ENCODE assay signal across 20 cellular contexts in genomic region chr2:168185583-168186274, GRCh38.
DNase-seq lines count a peak whose midpoint lies in the region; ATAC-seq and TF ChIP-seq lines count a peak whose summit lies in the region.
"Had no signal": no experiment of that assay in that cellular context is flagged by ENCODE, and none has a peak within 500 bp of the region (broad histone marks: within the 10 kb centered on the region; RNA-seq: fewer than 3 reads in every experiment).

No MANE protein-coding gene starts in this region.

- no peak overlapping the region for H4K91ac ChIP-seq in neuronal stem cell (ENCODE audit: low read depth, low read length, poor library complexity)

- POLR2A ChIA-PET in WTC11 (lab: Charles Lee) = no interaction called here

- H3K4me3 Mint-ChIP-seq in WTC11 = no peak overlapping the region
- no peak overlapping the region for H3K4me3 Mint-ChIP-seq in activated T-helper 17 cell treated with anti-CD3 and anti-CD28 coated beads, Interleukin-2, amount 50 U/mL, for 72 hours
- H3K4me3 Mint-ChIP-seq: activated CD4-positive, alpha-beta T cell treated with anti-CD3 and anti-CD28 coated beads for 36 hours; CD8-positive, alpha-beta memory T cell had no signal

- peaks cover 5 to 7% of the 10 kb centered on the region in 2 donors for H3K4me1 ChIP-seq in neuronal stem cell (ENCODE audit: control insufficient read depth in 2 of 2, insufficient read depth in 1 of 2, low read depth in 1 of 2, low read length in 2 of 2)
- H3K4me1 ChIP-seq: psoas muscle had no signal

- no peak overlapping the region for H2BK15ac ChIP-seq in neuronal stem cell (ENCODE audit: low read length)

- H3K9me3 Mint-ChIP-seq in WTC11 = no peaks in the 10 kb centered on the region
- no peaks in the 10 kb centered on the region for H3K9me3 Mint-ChIP-seq in activated T-helper 17 cell treated with anti-CD3 and anti-CD28 coated beads, Interleukin-2, amount 50 U/mL, for 72 hours
- H3K9me3 Mint-ChIP-seq: CD8-positive, alpha-beta memory T cell; naive thymus-derived CD8-positive, alpha-beta T cell had no signal

- no peaks in the 10 kb centered on the region for H3K79me1 ChIP-seq in neuronal stem cell (ENCODE audit: low read depth, low read length)

- H3K27me3 Mint-ChIP-seq in WTC11 (ENCODE audit: low read depth) = peaks cover 21% of the 10 kb centered on the region
- H3K27me3 Mint-ChIP-seq in activated T-helper 17 cell treated with anti-CD3 and anti-CD28 coated beads, Interleukin-2, amount 50 U/mL, for 72 hours = no peaks in the 10 kb centered on the region
- H3K27me3 Mint-ChIP-seq: activated CD4-positive, alpha-beta T cell treated with anti-CD3 and anti-CD28 coated beads for 36 hours; CD8-positive, alpha-beta memory T cell; naive thymus-derived CD8-positive, alpha-beta T cell had no signal

- peak overlapping the region; percentile 41 for H3K27ac ChIP-seq in neuronal stem cell (replicated peaks; ENCODE audit: low read length)
- H3K27ac ChIP-seq: ascending aorta, gastroesophageal sphincter, psoas muscle, upper lobe of left lung had no signal

- H3K9ac ChIP-seq in neuronal stem cell (ENCODE audit: low read depth, low read length, poor library complexity) = no peak overlapping the region

- H3K27me3 ChIP-seq in neuronal stem cell (ENCODE audit: control insufficient read depth in 3 of 3, insufficient read depth in 3 of 3, low read depth in 1 of 3, low read length in 3 of 3) = no peaks in the 10 kb centered on the region
- H3K27me3 ChIP-seq: ascending aorta, gastroesophageal sphincter, upper lobe of left lung had no signal

- no peaks in the 10 kb centered on the region for H3K9me3 ChIP-seq in neuronal stem cell (replicated peaks in 1 of 2; ENCODE audit: control insufficient read depth in 2 of 2, insufficient read depth in 1 of 2, low read depth in 1 of 2, low read length in 2 of 2)
- H3K9me3 ChIP-seq: ascending aorta, gastroesophageal sphincter, psoas muscle, upper lobe of left lung had no signal

- H3K36me3 Mint-ChIP-seq in WTC11 = no peaks in the 10 kb centered on the region
- peaks cover 14% of the 10 kb centered on the region for H3K36me3 Mint-ChIP-seq in activated T-helper 17 cell treated with anti-CD3 and anti-CD28 coated beads, Interleukin-2, amount 50 U/mL, for 72 hours (ENCODE audit: low read depth)

- no peak overlapping the region for H3K14ac ChIP-seq in neuronal stem cell (ENCODE audit: low read length)

- no peak overlapping the region for H3K4me3 ChIP-seq in neuronal stem cell (ENCODE audit: low read length in 2 of 2)
- H3K4me3 ChIP-seq: ascending aorta, gastroesophageal sphincter, lung, psoas muscle, upper lobe of left lung had no signal

- no peak overlapping the region for H2BK120ac ChIP-seq in neuronal stem cell (ENCODE audit: low read depth, low read length)

- CTCF ChIA-PET in WTC11 (lab: Charles Lee) = no interaction called here

- H3K4me2 ChIP-seq in neuronal stem cell (ENCODE audit: insufficient read depth, low read length, poor library complexity, severe bottlenecking) = no peak overlapping the region

- peaks cover 0 to 13% of the 10 kb centered on the region in 2 donors for H3K36me3 ChIP-seq in neuronal stem cell (replicated peaks in 1 of 2; ENCODE audit: control insufficient read depth in 2 of 2, insufficient read depth in 2 of 2, low read length in 2 of 2)
- H3K36me3 ChIP-seq: ascending aorta, gastroesophageal sphincter had no signal

- no peak overlapping the region for H2BK5ac ChIP-seq in neuronal stem cell (ENCODE audit: low read length)

- no peak for TF ChIP-seq CTCF in WTC11 (IDR thresholded peaks at IDR 0.05)

- no peak for ATAC-seq in WTC11
- ATAC-seq in activated T-helper 17 cell treated with anti-CD3 and anti-CD28 coated beads, Interleukin-2, amount 50 U/mL, for 72 hours (replicated peaks) = no peak
- ATAC-seq in HG03439 (IDR thresholded peaks at IDR 0.05; ENCODE audit: unreplicated experiment) = no peak
- ATAC-seq: activated CD4-positive, alpha-beta T cell treated with anti-CD3 and anti-CD28 coated beads for 36 hours; gastroesophageal sphincter; naive thymus-derived CD8-positive, alpha-beta T cell; psoas muscle had no signal

- no peak overlapping the region for H3K23ac ChIP-seq in neuronal stem cell (ENCODE audit: low read depth, low read length, poor library complexity)

- no peak overlapping the region for H3K4ac ChIP-seq in neuronal stem cell (ENCODE audit: low read length)

- no peak overlapping the region for H3K18ac ChIP-seq in neuronal stem cell (ENCODE audit: low read length)

- DNase-seq in DMS53 (lab: John Stamatoyannopoulos, UW) (peak; percentile 31), DMS53 treated with DMSO at 0.1 percent for 48 hours (lab: John Stamatoyannopoulos, UW; ENCODE audit: unreplicated experiment) (no peak), MV-4-11 (lab: John Stamatoyannopoulos, UW) (peak; percentile 55), WTC11 (ENCODE audit: low spot score) (no peak), neuronal stem cell (ENCODE audit: low spot score) (no peak), putamen (ENCODE audit: low spot score) (no peak)
- DNase-seq: activated CD4-positive, alpha-beta T cell treated with anti-CD3 and anti-CD28 coated beads for 36 hours; activated naive CD4-positive, alpha-beta T cell; CD8-positive, alpha-beta memory T cell; naive thymus-derived CD8-positive, alpha-beta T cell; NCI-H2029 treated with DMSO at 0.1 percent for 48 hours; psoas muscle; Right ventricle myocardium superior; stimulated activated naive CD4-positive, alpha-beta T cell; upper lobe of left lung had no signal

- H3K27ac Mint-ChIP-seq in WTC11 = no peak overlapping the region
- no peak overlapping the region for H3K27ac Mint-ChIP-seq in activated T-helper 17 cell treated with anti-CD3 and anti-CD28 coated beads, Interleukin-2, amount 50 U/mL, for 72 hours
- H3K27ac Mint-ChIP-seq: activated CD4-positive, alpha-beta T cell treated with anti-CD3 and anti-CD28 coated beads for 36 hours had no signal

- H2AFZ ChIP-seq in neuronal stem cell (ENCODE audit: low read length) = no peak overlapping the region

- H3K4me1 Mint-ChIP-seq in WTC11 = peaks cover 71% of the 10 kb centered on the region
- H3K4me1 Mint-ChIP-seq in activated T-helper 17 cell treated with anti-CD3 and anti-CD28 coated beads, Interleukin-2, amount 50 U/mL, for 72 hours = peaks cover 31% of the 10 kb centered on the region

- no peak overlapping the region for H2AK5ac ChIP-seq in neuronal stem cell (ENCODE audit: low read depth, low read length)

- H2BK12ac ChIP-seq in neuronal stem cell (ENCODE audit: low read length) = no peak overlapping the region

- no peak overlapping the region for H4K8ac ChIP-seq in neuronal stem cell (ENCODE audit: low read depth, low read length)

TF ChIP-seq in WTC11, 78 proteins besides CTCF, POLR2A, EP300 and RAD21:
- peak; percentile 31; the same call in 1 of the 2 replicates for TF ChIP-seq GABPB1 (CRISPR knock-in tag; IDR thresholded peaks at IDR 0.05)
- TF ChIP-seq, protein P1, sequence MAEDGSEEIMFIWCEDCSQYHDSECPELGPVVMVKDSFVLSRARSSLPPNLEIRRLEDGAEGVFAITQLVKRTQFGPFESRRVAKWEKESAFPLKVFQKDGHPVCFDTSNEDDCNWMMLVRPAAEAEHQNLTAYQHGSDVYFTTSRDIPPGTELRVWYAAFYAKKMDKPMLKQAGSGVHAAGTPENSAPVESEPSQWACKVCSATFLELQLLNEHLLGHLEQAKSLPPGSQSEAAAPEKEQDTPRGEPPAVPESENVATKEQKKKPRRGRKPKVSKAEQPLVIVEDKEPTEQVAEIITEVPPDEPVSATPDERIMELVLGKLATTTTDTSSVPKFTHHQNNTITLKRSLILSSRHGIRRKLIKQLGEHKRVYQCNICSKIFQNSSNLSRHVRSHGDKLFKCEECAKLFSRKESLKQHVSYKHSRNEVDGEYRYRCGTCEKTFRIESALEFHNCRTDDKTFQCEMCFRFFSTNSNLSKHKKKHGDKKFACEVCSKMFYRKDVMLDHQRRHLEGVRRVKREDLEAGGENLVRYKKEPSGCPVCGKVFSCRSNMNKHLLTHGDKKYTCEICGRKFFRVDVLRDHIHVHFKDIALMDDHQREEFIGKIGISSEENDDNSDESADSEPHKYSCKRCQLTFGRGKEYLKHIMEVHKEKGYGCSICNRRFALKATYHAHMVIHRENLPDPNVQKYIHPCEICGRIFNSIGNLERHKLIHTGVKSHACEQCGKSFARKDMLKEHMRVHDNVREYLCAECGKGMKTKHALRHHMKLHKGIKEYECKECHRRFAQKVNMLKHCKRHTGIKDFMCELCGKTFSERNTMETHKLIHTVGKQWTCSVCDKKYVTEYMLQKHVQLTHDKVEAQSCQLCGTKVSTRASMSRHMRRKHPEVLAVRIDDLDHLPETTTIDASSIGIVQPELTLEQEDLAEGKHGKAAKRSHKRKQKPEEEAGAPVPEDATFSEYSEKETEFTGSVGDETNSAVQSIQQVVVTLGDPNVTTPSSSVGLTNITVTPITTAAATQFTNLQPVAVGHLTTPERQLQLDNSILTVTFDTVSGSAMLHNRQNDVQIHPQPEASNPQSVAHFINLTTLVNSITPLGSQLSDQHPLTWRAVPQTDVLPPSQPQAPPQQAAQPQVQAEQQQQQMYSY (CRISPR knock-in tag; IDR thresholded peaks at IDR 0.05) = no peak

Comparison
In these comparisons a context has a peak if more than half of its experiments do, and no peak if none do; other contexts are left out.
1. DNase-seq: peak in DMS53 (single experiment) and MV-4-11 (single experiment); none in DMS53 treated with DMSO at 0.1 percent for 48 hours (single experiment), WTC11 (single experiment), neuronal stem cell (single experiment) and putamen (single experiment).